11 cellular contexts compared by ENCODE assay signal in genomic region chr19:16273005-16273404, GRCh38. TPM values are rescaled to one million over a fixed set of nuclear protein-coding genes. Genes with fewer than 3 reads are reported as not detected.
A peak's percentile ranks its signal among the peaks of the same experiment; 100 is the strongest.
DNase-seq lines count a peak whose midpoint lies in the region; ATAC-seq, FAIRE-seq and TF ChIP-seq lines count a peak whose summit lies in the region.
"Had no signal": no experiment of that assay in that cellular context is flagged by ENCODE, and none has a peak within 500 bp of the region (broad histone marks: within the 10 kb centered on the region; RNA-seq: fewer than 3 reads in every experiment).

No MANE protein-coding gene starts in this region.

- H3K36me3 ChIP-seq in mucosa of rectum (ENCODE audit: control insufficient read depth in 2 of 2, insufficient read depth in 2 of 2, low read length in 2 of 2), result no peaks in the 10 kb centered on the region
- H3K36me3 ChIP-seq in suprapubic skin, result no peaks in the 10 kb centered on the region
- H3K36me3 ChIP-seq: MG63 had no signal

- H3K27ac ChIP-seq in angular gyrus (ENCODE audit: low read depth, low read length) (peak overlapping the region; percentile 24), mucosa of rectum (ENCODE audit: low read depth in 2 of 2, low read length in 2 of 2) (peak overlapping the region; percentile 3), suprapubic skin (peak overlapping the region; percentile 54)

- DNase-seq in fibroblast of the aortic adventitia (ENCODE audit: low read depth) (peak; percentile 30), suprapubic skin (ENCODE audit: low spot score in 2 of 2) (no peak), NCI-H82 treated with DMSO at 0.1 percent for 48 hours (lab: John Stamatoyannopoulos, UW; ENCODE audit: unreplicated experiment) (no peak), RCC 7860 (ENCODE audit: low spot score) (no peak)
- DNase-seq: activated T-cell treated with anti-CD3 and anti-CD28 coated beads, Interleukin-2, amount 50 U/mL, for 1 hour; MG63; NCI-H345 had no signal

- TF ChIP-seq CTCF in fibroblast of the aortic adventitia (IDR thresholded peaks at IDR 0.05; ENCODE audit: insufficient read depth, low read length) (no peak), suprapubic skin (IDR thresholded peaks at IDR 0.05) (no peak)

- no peak overlapping the region for H3K4me3 ChIP-seq in fibroblast of the aortic adventitia (ENCODE audit: low read depth, low read length)
- no peak overlapping the region for H3K4me3 ChIP-seq in mucosa of rectum (ENCODE audit: low read length in 2 of 2)
- H3K4me3 ChIP-seq in suprapubic skin, result no peak overlapping the region
- H3K4me3 ChIP-seq: MG63 had no signal

- FAIRE-seq in RCC 7860 (lab: Jason Lieb, UNC), result no peak

- WGBS in suprapubic skin, result 46% methylated on average over 14 of the region's 14 CpGs

- H3K9me3 ChIP-seq in mucosa of rectum (ENCODE audit: control insufficient read depth in 2 of 2, low read length in 2 of 2), result no peaks in the 10 kb centered on the region
- no peaks in the 10 kb centered on the region for H3K9me3 ChIP-seq in suprapubic skin
- H3K9me3 ChIP-seq: MG63 had no signal

- TF ChIP-seq POLR2A in suprapubic skin (IDR thresholded peaks at IDR 0.05), result no peak

- H3K4me1 ChIP-seq in mucosa of rectum (ENCODE audit: control insufficient read depth in 2 of 2, insufficient read depth in 2 of 2, low read length in 2 of 2), result peaks cover 0 to 4% of the 10 kb centered on the region in 2 donors
- peaks cover 10% of the 10 kb centered on the region for H3K4me1 ChIP-seq in suprapubic skin

- H3K27me3 ChIP-seq in mucosa of rectum (ENCODE audit: control insufficient read depth in 2 of 2, insufficient read depth in 2 of 2, low read length in 2 of 2) (no peaks in the 10 kb centered on the region), suprapubic skin (no peaks in the 10 kb centered on the region)
- H3K27me3 ChIP-seq: MG63 had no signal

- H3K9ac ChIP-seq in mucosa of rectum (ENCODE audit: low read depth in 1 of 2, low read length in 2 of 2), result no peak overlapping the region

- ATAC-seq in GM18909 (IDR thresholded peaks at IDR 0.05; ENCODE audit: poor library complexity, unreplicated experiment) (no peak), GM18511 (IDR thresholded peaks at IDR 0.05; ENCODE audit: unreplicated experiment) (no peak)

- no peak for TF ChIP-seq EP300 in suprapubic skin (IDR thresholded peaks at IDR 0.05)

RNA-seq across cellular contexts. Expression of gene KLF2, which starts 51.6 kb away (rescaled TPM):
- 2.2 and 5.7 TPM in 2 replicates for total RNA-seq in fibroblast of the aortic adventitia (ENCODE audit: low replicate concordance)
- 10 to 100 TPM; 27.0 to 41.1 (median 36.9) TPM for total RNA-seq in suprapubic skin

Comparison
In these comparisons a context has a peak if more than half of its experiments do, and no peak if none do; other contexts are left out.
1. H3K27ac ChIP-seq: peak in every context shown above with its lines; median percentile 54 in suprapubic skin; 24 in angular gyrus; 3 in mucosa of rectum.